Comparison of ENCODE assay signal across 32 cellular contexts in the genomic region with DNA sequence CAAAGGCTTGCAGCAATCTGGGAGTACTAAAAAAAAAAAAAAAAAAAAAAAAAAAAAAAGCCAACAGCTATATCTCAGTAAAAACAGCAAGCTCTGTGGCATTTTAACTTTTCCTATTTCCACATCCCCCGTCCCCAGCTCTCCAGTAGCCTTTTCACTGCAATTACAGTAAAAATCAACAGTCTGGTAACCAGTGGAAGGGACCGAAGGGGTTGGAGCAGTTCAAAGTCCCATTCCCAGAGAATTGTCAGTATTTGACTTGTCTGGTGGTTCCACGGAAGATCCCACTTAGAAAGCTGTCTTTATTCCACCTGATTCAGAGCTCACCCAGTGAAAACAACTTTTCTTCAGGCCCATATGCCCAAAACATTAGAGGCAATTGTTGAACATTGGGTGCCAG.
"Had no signal": no experiment of that assay in that cellular context is flagged by ENCODE, and none has a peak within 500 bp of the region (broad histone marks: within the 10 kb centered on the region; RNA-seq: fewer than 3 reads in every experiment).

No MANE protein-coding gene starts in this region.

- H3K27me3 Mint-ChIP-seq: activated naive CD4-positive, alpha-beta T cell treated with anti-CD3 and anti-CD28 coated beads, Interleukin-2, amount 50 U/mL, for 24 hours; activated naive CD8-positive, alpha-beta T cell treated with anti-CD3 and anti-CD28 coated beads for 36 hours had no signal

- ATAC-seq: activated CD4-positive, CD25-positive, alpha-beta regulatory T cell treated with anti-CD3 and anti-CD28 coated beads, Interleukin-2, amount 50 U/mL, for 24 hours; activated naive CD8-positive, alpha-beta T cell treated with anti-CD3 and anti-CD28 coated beads, Interleukin-2, amount 50 U/mL, for 24 hours; gastrocnemius medialis; heart right ventricle; T-helper 17 cell had no signal

- H3K36me3 ChIP-seq: adrenal gland, breast epithelium, cardiac muscle cell, colonic mucosa, gastrocnemius medialis, heart right ventricle, WERI-Rb-1 had no signal

- H3K4me1 ChIP-seq: adrenal gland, breast epithelium, colonic mucosa, gastrocnemius medialis, heart right ventricle had no signal

- H3K4me3 Mint-ChIP-seq: activated B cell treated with CpG ODN at 0.5 μM for 24 hours; activated CD4-positive, alpha-beta memory T cell treated with anti-CD3 and anti-CD28 coated beads, Interleukin-2, amount 10 ng/mL, durations not matched to agents 7 days and 5 days; activated naive CD4-positive, alpha-beta T cell treated with anti-CD3 and anti-CD28 coated beads for 36 hours; activated naive CD4-positive, alpha-beta T cell treated with anti-CD3 and anti-CD28 coated beads, Interleukin-2, amount 50 U/mL, for 24 hours; activated naive CD8-positive, alpha-beta T cell treated with anti-CD3 and anti-CD28 coated beads for 36 hours; activated naive CD8-positive, alpha-beta T cell treated with anti-CD3 and anti-CD28 coated beads, Interleukin-2, amount 50 U/mL, for 24 hours; activated T-helper 1 cell treated with anti-CD3 and anti-CD28 coated beads, Interleukin-12 subunit alpha, Interleukin-12 subunit beta, Interleukin-2, Interleukin-4 antibody, amounts not matched to agents 30 ng/mL and 10 ng/mL and 1 ng/mL, durations not matched to agents 14 hours and 24 hours and 36 hours; brain; T-helper 17 cell; T-helper 2 cell treated with Interferon-gamma antibody and Interleukin-4, amounts not matched to agents 5 μg/mL and 100 μg/mL, for 36 hours had no signal

- H3K4me3 ChIP-seq: adrenal gland, breast epithelium, cardiac muscle cell, colonic mucosa, gastrocnemius medialis, heart right ventricle had no signal

- H3K4me1 Mint-ChIP-seq: activated B cell treated with CpG ODN at 0.5 μM for 24 hours; activated CD4-positive, alpha-beta memory T cell treated with anti-CD3 and anti-CD28 coated beads, Interleukin-2, amount 10 ng/mL, durations not matched to agents 7 days and 5 days; activated naive CD4-positive, alpha-beta T cell treated with anti-CD3 and anti-CD28 coated beads, Interleukin-2, amount 50 U/mL, for 24 hours; activated naive CD8-positive, alpha-beta T cell treated with anti-CD3 and anti-CD28 coated beads for 36 hours; activated naive CD8-positive, alpha-beta T cell treated with anti-CD3 and anti-CD28 coated beads, Interleukin-2, amount 50 U/mL, for 24 hours; brain; T-helper 17 cell had no signal

- H3K27ac ChIP-seq: adrenal gland, breast epithelium, cardiac muscle cell, colonic mucosa, epithelial cell of prostate, gastrocnemius medialis, heart right ventricle, WERI-Rb-1 had no signal

- H3K27ac Mint-ChIP-seq: activated B cell treated with CpG ODN at 0.5 μM for 24 hours; activated CD4-positive, alpha-beta memory T cell treated with anti-CD3 and anti-CD28 coated beads, Interleukin-2, amount 10 ng/mL, durations not matched to agents 7 days and 5 days; activated naive CD4-positive, alpha-beta T cell treated with anti-CD3 and anti-CD28 coated beads for 36 hours; activated naive CD4-positive, alpha-beta T cell treated with anti-CD3 and anti-CD28 coated beads, Interleukin-2, amount 50 U/mL, for 24 hours; activated naive CD8-positive, alpha-beta T cell treated with anti-CD3 and anti-CD28 coated beads for 36 hours; activated naive CD8-positive, alpha-beta T cell treated with anti-CD3 and anti-CD28 coated beads, Interleukin-2, amount 50 U/mL, for 24 hours; activated T-helper 1 cell treated with anti-CD3 and anti-CD28 coated beads, Interleukin-12 subunit alpha, Interleukin-12 subunit beta, Interleukin-2, Interleukin-4 antibody, amounts not matched to agents 30 ng/mL and 10 ng/mL and 1 ng/mL, durations not matched to agents 14 hours and 24 hours and 36 hours; activated T-helper 2 cell treated with anti-CD3 and anti-CD28 coated beads, Interferon-gamma antibody, Interleukin-2, Interleukin-4, amounts not matched to agents 10 μg/mL and 5 μg/mL and 100 μg/mL, durations not matched to agents 14 hours and 24 hours and 36 hours; brain; T-helper 17 cell; T-helper 2 cell treated with Interferon-gamma antibody and Interleukin-4, amounts not matched to agents 5 μg/mL and 100 μg/mL, for 36 hours had no signal

- H3K27me3 ChIP-seq: breast epithelium, colonic mucosa had no signal

- DNase-seq: activated B cell treated with CpG ODN at 0.5 μM for 24 hours; activated CD4-positive, alpha-beta memory T cell treated with anti-CD3 and anti-CD28 coated beads, Interleukin-2, amount 10 ng/mL, durations not matched to agents 7 days and 5 days; activated CD4-positive, alpha-beta T cell treated with anti-CD3 and anti-CD28 coated beads for 48 hours; activated CD4-positive, alpha-beta T cell treated with anti-CD3 and anti-CD28 coated beads, Interleukin-2, amount 50 U/mL, for 4 hours; activated effector memory CD4-positive, alpha-beta T cell treated with anti-CD3 and anti-CD28 coated beads, Interleukin-2, amount 50 U/mL, for 16 hours; activated naive CD4-positive, alpha-beta T cell treated with anti-CD3 and anti-CD28 coated beads for 36 hours; activated naive CD8-positive, alpha-beta T cell treated with anti-CD3 and anti-CD28 coated beads for 36 hours; activated naive CD8-positive, alpha-beta T cell treated with anti-CD3 and anti-CD28 coated beads, Interleukin-2, amount 50 U/mL, for 24 hours; activated T-cell treated with anti-CD3 and anti-CD28 coated beads, Interleukin-2, amount 50 U/mL, for 1 hour; adrenal gland; amygdala; aorta; central memory CD4-positive, alpha-beta T cell; cerebellar nuclear complex; colonic mucosa; effector CD8-positive, alpha-beta T cell; foreskin fibroblast; gastrocnemius medialis; heart right ventricle; T-helper 1 cell; T-helper 17 cell; T1000; WERI-Rb-1 had no signal

- H3K9me3 ChIP-seq: colonic mucosa had no signal

- H3K36me3 Mint-ChIP-seq: brain had no signal
